Comparison of ENCODE assay signal across 1 cellular context in the genomic region with DNA sequence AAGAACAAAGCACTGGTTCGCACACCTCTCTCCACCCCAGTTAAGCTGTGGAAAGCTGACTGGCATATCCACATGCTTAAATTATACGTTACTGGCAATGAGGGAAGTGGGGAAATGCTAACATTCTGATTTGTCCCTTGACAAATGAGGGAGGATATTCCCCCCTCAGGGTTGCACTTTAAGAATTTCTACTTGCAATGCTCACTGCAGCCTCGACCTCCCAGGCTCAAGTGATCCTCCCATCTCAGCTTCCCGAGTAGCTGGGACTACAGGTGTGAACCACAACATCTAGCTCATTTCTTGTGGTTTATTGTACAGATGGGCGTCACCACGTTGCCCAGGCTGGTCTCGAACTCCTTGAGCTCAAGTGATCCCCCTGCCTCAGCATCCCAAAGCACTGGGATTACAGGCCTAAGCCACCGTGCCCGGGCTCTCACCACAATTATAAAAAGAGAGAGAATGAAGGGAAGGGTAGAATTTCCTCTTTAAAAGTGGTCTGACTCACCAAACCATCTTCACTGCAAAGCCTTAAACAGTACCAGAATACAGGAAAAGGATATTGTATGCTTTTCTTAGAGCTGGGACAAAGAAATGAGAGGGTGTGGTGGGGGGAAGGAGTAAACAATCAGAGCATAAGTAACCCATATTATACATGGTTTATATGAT.
TF ChIP-seq lines count a peak whose summit lies in the region.

No MANE protein-coding gene starts in this region.

TF ChIP-seq in GM12878, 131 proteins besides CTCF, POLR2A, EP300 and RAD21:
- TF ChIP-seq, protein P1, sequence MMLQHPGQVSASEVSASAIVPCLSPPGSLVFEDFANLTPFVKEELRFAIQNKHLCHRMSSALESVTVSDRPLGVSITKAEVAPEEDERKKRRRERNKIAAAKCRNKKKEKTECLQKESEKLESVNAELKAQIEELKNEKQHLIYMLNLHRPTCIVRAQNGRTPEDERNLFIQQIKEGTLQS (IDR thresholded peaks at IDR 0.05; ENCODE audit: borderline replicate concordance, extremely low read depth, low read depth, low read length): no peak
- TF ChIP-seq IKZF2 (IDR thresholded peaks at IDR 0.05) (peak; percentile 30 to 39; a peak in 2 of 4 replicates), RUNX3 (IDR thresholded peaks at IDR 0.05; ENCODE audit: low read length) (peak; percentile 78), WRNIP1 (IDR thresholded peaks at IDR 0.05; ENCODE audit: borderline replicate concordance, low read depth, low read length) (0 out of 2 replicates have a peak, but pooled peaks have one; percentile 39), HDAC2 (IDR thresholded peaks at IDR 0.05) (no peak), POLR2AphosphoS5 (IDR thresholded peaks at IDR 0.05; ENCODE audit: low read length) (0 out of 2 replicates have a peak, but pooled peaks have one; percentile 40), EED (IDR thresholded peaks at IDR 0.05; ENCODE audit: low read depth) (peak; percentile 72; the same call in 1 of the 2 replicates), BACH1 (IDR thresholded peaks at IDR 0.05; ENCODE audit: borderline replicate concordance) (0 out of 2 replicates have a peak, but pooled peaks have one; percentile 30), IKZF1 (conservative IDR thresholded peaks at IDR 0.05) (peak; percentile 60), IRF4 (IDR thresholded peaks at IDR 0.05; ENCODE audit: low read depth, low read length) (no peak)
- TF ChIP-seq, protein P2, sequence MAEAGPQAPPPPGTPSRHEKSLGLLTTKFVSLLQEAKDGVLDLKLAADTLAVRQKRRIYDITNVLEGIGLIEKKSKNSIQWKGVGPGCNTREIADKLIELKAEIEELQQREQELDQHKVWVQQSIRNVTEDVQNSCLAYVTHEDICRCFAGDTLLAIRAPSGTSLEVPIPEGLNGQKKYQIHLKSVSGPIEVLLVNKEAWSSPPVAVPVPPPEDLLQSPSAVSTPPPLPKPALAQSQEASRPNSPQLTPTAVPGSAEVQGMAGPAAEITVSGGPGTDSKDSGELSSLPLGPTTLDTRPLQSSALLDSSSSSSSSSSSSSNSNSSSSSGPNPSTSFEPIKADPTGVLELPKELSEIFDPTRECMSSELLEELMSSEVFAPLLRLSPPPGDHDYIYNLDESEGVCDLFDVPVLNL (IDR thresholded peaks at IDR 0.05; ENCODE audit: low read depth, low read length): no peak
TF ChIP-seq in GM12878: peak in this region for 7.
